In genomic region chr3:132210476-132211346, GRCh38 we compare ENCODE assay signal across 8 cellular contexts.
DNase-seq lines count a peak whose midpoint lies in the region; ATAC-seq and TF ChIP-seq lines count a peak whose summit lies in the region.

No MANE protein-coding gene starts in this region.

- peaks cover 0 to 2% (median 0%) of the 10 kb centered on the region in 6 donors for H3K9me3 Mint-ChIP-seq in immature natural killer cell

- H3K4me1 ChIP-seq in PC-3 (ENCODE audit: insufficient read depth, low read length) (peaks cover 6% of the 10 kb centered on the region), transverse colon (no peaks in the 10 kb centered on the region)

- TF ChIP-seq CTCF in C4-2B (conservative IDR thresholded peaks at IDR 0.05) (peak; percentile 98), PC-3 (conservative IDR thresholded peaks at IDR 0.05; ENCODE audit: low read depth, low read length) (peak; percentile 84), transverse colon (IDR thresholded peaks at IDR 0.05) (peak; percentile 43 to 71 (median 60))

- H2AFZ ChIP-seq in PC-3 (ENCODE audit: low read length): no peak overlapping the region

- peak; percentile 65 for DNase-seq in PC-3
- DNase-seq in germinal center (ENCODE audit: low spot score): peak; percentile 10
- peak; percentile 64 for DNase-seq in transverse colon
- DNase-seq in NK-92 treated with Interleukin-12 subunit alpha and Interleukin-12 subunit beta, amount 100 ng/mL, for 24 hours (lab: John Stamatoyannopoulos, UW): no peak
- no peak for DNase-seq in immature natural killer cell

- no peaks in the 10 kb centered on the region for H3K9me2 ChIP-seq in PC-3 (replicated peaks; ENCODE audit: low read length)

- H3K36me3 Mint-ChIP-seq in immature natural killer cell: no peaks in the 10 kb centered on the region

- intact Hi-C loops in PC-3 (cut with micrococcal nuclease) (loop anchor here (1.0 kb wide), 2 partner anchors 30 to 172 kb away; no protein-coding TSS in a partner anchor), transverse colon (cut with DNase I; ENCODE audit: low total_unique reads) (no loop called here)

- H3K4me1 Mint-ChIP-seq in immature natural killer cell: no peaks in the 10 kb centered on the region

- in situ Hi-C loops in transverse colon (cut with MboI; ENCODE audit: low pct_ligation_motif_present in 1 of 4, low pct_unique_long_range_greater_than_20kb in 1 of 4, low sequenced_read_pairs in 3 of 4): no loop called here

- 18 to 43% methylated on average over 6 to 9 of the region's 9 CpGs for WGBS in transverse colon (ENCODE audit: low coverage in 1 of 2), 2 donors

- peak; percentile 48 for ATAC-seq in GM19463 (IDR thresholded peaks at IDR 0.05; ENCODE audit: unreplicated experiment)
- ATAC-seq in PC-3: peak; percentile 61
- ATAC-seq in HG02870 (IDR thresholded peaks at IDR 0.05; ENCODE audit: unreplicated experiment): no peak

- no peaks in the 10 kb centered on the region for H3K36me3 ChIP-seq in PC-3 (ENCODE audit: low read depth, low read length)
- H3K36me3 ChIP-seq in transverse colon: no peaks in the 10 kb centered on the region

- H3K27me3 ChIP-seq in PC-3 (ENCODE audit: low read length): no peaks in the 10 kb centered on the region
- H3K27me3 ChIP-seq in transverse colon: no peaks in the 10 kb centered on the region

- no peaks in the 10 kb centered on the region for H3F3A ChIP-seq in PC-3 (ENCODE audit: low read length, unreplicated experiment)

- H3K9me3 ChIP-seq in PC-3 (ENCODE audit: low read length) (no peaks in the 10 kb centered on the region), transverse colon (no peaks in the 10 kb centered on the region)

- no TSS peak for BruUV-seq in PC-3 (replicated peaks; lab: Mats Ljungman, UMichigan)

- TF ChIP-seq EP300 in transverse colon (IDR thresholded peaks at IDR 0.05; ENCODE audit: low read depth): no peak

- no peak overlapping the region for H3K27ac Mint-ChIP-seq in immature natural killer cell

- TF ChIP-seq POLR2A in transverse colon (IDR thresholded peaks at IDR 0.05): no peak

- no peak overlapping the region for H3K4me3 ChIP-seq in PC-3 (ENCODE audit: low read length)
- H3K4me3 ChIP-seq in transverse colon: no peak overlapping the region

- no peak overlapping the region for H3K4me2 ChIP-seq in PC-3 (ENCODE audit: low read length)

- H3K79me2 ChIP-seq in PC-3 (ENCODE audit: low read length): no peaks in the 10 kb centered on the region

- peaks cover 0 to 5% (median 4%) of the 10 kb centered on the region in 3 donors for H3K27me3 Mint-ChIP-seq in immature natural killer cell (ENCODE audit: low read depth in 3 of 3)

- POLR2A ChIA-PET in PC-3 (lab: Charles Lee; ENCODE audit: unreplicated experiment): no interaction called here

- no peaks in the 10 kb centered on the region for H4K20me1 ChIP-seq in PC-3 (ENCODE audit: low read length)

- no peak overlapping the region for H3K27ac ChIP-seq in C4-2B
- no peak overlapping the region for H3K27ac ChIP-seq in PC-3 (ENCODE audit: low read length)
- H3K27ac ChIP-seq in transverse colon: no peak overlapping the region

- H3K9ac ChIP-seq in PC-3 (ENCODE audit: low read length): no peak overlapping the region

- no peak overlapping the region for H3K4me3 Mint-ChIP-seq in immature natural killer cell

- CTCF ChIA-PET in PC-3 (lab: Charles Lee): interaction anchor here (1.0 to 1.6 kb wide), 4 partner anchors 15 to 180 kb away, joined by 3 to 5 read pairs (median 4); no protein-coding TSS in a partner anchor

Comparison
In these comparisons a context has a peak if more than half of its experiments do, and no peak if none do; other contexts are left out.
1. DNase-seq: peak in PC-3 (single experiment), germinal center (single experiment) and transverse colon (single experiment); none in NK-92 treated with Interleukin-12 subunit alpha and Interleukin-12 subunit beta, amount 100 ng/mL, for 24 hours (single experiment) and immature natural killer cell (0 of 3).
2. Peak in every context shown above with its lines, with median percentiles within 50 percentile points of each other: CTCF ChIP-seq.